ENCODE assay signal across 15 cellular contexts in the genomic region with DNA sequence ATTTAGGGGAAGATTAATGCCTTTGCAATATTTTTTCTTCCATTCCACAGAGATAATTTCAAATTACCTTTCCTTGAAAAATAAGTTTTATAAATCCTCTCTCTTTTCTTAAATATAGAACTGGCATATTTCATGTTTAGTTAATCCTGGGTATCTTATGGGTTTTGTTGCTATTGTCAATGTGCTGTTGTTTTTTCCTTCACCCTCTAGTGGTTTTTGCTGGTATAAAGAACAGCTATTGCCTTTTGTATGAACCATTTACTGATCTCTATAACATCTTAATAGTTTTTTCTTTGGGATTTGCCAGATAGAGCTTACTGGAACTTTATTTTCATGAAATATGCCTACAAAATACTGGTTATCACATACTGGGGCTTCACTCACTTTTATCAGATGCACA.
"Had no signal": no experiment of that assay in that cellular context is flagged by ENCODE, and none has a peak within 500 bp of the region (broad histone marks: within the 10 kb centered on the region; RNA-seq: fewer than 3 reads in every experiment).

No MANE protein-coding gene starts in this region.

- H3K4me1 ChIP-seq: gastroesophageal sphincter, lower lobe of right lung, psoas muscle, stomach, testis had no signal

- DNase-seq: activated CD4-positive, alpha-beta T cell treated with anti-CD3 and anti-CD28 coated beads, Interleukin-2, amount 50 U/mL, for 4 hours; activated CD4-positive, CD25-positive, alpha-beta regulatory T cell treated with anti-CD3 and anti-CD28 coated beads, Interleukin-2, amount 50 U/mL, for 72 hours; activated naive CD4-positive, alpha-beta T cell treated with Interleukin-2 at 50 U/mL for 16 hours; activated T-cell treated with anti-CD3 and anti-CD28 coated beads for 4 hours; anterior cingulate cortex; left cardiac atrium; lower lobe of right lung; midbrain; psoas muscle; stimulated activated CD4-positive, alpha-beta T cell treated with anti-CD3 and anti-CD28 coated beads, Interleukin-1b, Interleukin-23, amount 100 ng/mL, for 48 hours; stomach; testis had no signal

- H3K27ac ChIP-seq: coronary artery, gastroesophageal sphincter, lower lobe of right lung, psoas muscle, stomach, testis had no signal

- H3K4me3 ChIP-seq: coronary artery, gastroesophageal sphincter, lower lobe of right lung, psoas muscle, stomach, testis had no signal

- ATAC-seq: gastroesophageal sphincter, left cardiac atrium, lower lobe of right lung, psoas muscle, sciatic nerve had no signal

- H3K9me3 ChIP-seq: psoas muscle, testis had no signal

- H3K36me3 ChIP-seq: gastroesophageal sphincter, lower lobe of right lung, stomach had no signal

- H3K27me3 ChIP-seq: gastroesophageal sphincter, stomach, testis had no signal
